Comparison of ENCODE assay signal across 8 cellular contexts in the genomic region with DNA sequence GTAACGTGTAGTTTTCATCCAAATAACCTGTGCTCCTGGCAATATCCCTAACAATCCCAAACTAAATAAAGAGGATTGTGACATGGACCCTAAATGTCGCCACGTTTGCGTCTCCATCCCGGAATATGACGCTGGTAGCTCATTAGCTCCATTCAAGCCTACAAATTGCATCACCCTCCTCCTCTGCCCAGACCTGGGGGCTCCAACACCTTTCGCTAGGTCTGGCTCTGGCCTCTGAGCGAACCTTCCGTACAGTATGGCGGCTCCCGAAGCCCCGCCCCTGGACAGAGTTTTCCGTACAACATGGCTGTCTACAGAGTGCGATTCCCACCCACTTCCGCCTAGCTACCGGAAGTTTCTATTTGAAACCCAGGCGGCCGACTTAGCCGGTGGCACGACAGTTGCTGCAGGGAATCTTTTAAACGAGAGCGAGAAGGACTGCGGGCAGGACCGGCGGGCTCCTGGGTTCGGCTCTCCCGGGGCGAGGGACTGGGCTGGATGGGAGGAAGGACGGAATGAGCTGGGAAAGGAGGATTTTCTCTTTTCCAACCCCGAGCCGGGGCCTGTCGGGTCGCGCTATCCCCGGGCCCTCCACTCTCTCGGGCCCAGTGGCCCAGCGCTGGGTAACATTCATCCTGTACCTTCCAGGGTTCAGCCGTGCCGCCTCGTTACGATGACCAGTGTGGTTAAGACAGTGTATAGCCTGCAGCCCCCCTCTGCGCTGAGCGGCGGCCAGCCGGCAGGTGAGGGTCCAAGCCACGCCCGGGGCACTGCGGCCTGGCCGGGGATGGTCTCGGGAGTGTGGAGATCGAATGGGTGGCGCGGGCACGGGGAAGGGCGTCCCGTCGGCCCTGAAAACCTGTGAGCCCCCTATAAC. TPM values are rescaled to one million over a fixed set of nuclear protein-coding genes. Genes with fewer than 3 reads are reported as not detected.
DNase-seq lines count a peak whose midpoint lies in the region; ATAC-seq, FAIRE-seq and TF ChIP-seq lines count a peak whose summit lies in the region.

A gene with protein sequence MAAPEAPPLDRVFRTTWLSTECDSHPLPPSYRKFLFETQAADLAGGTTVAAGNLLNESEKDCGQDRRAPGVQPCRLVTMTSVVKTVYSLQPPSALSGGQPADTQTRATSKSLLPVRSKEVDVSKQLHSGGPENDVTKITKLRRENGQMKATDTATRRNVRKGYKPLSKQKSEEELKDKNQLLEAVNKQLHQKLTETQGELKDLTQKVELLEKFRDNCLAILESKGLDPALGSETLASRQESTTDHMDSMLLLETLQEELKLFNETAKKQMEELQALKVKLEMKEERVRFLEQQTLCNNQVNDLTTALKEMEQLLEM (plus strand): TSS at position 142 of the 877 bp plus-strand sequence. CDS start 115 bp downstream, at position 257.

- DNase-seq in GM18507 (ENCODE audit: extremely low spot score, insufficient read length, low read depth) (peak; percentile 87), NCI-H2029 treated with DMSO at 0.1 percent for 48 hours (lab: John Stamatoyannopoulos, UW) (peak; percentile 56), T-helper 22 cell (ENCODE audit: low read depth) (peak; percentile 83), astrocyte of the cerebellum (ENCODE audit: low read depth) (peak; percentile 80), hepatocyte (ENCODE audit: low spot score) (peak; percentile 96), renal cortical epithelial cell (ENCODE audit: low read depth) (peak; percentile 88), aorta (peak; percentile 95)

- intact Hi-C loops in aorta (cut with DNase I): no loop called here

- FAIRE-seq in GM18507 (lab: Jason Lieb, UNC): peak; percentile 96

- H3K27ac ChIP-seq in hepatocyte: peak within 1 kb of the TSS; percentile 35
- H3K27ac ChIP-seq in aorta (ENCODE audit: low read depth in 1 of 2, low read length in 2 of 2): no peak within 1 kb of the TSS

- H4K20me1 ChIP-seq in hepatocyte (ENCODE audit: insufficient read depth, poor library complexity, severe bottlenecking): no peaks in the 10 kb centered on the region

- in situ Hi-C loops in astrocyte of the cerebellum (cut with HindIII; ENCODE audit: low sequenced_read_pairs): no loop called here

- H3K9me3 ChIP-seq in hepatocyte (ENCODE audit: low read depth) (no peaks in the 10 kb centered on the region), aorta (ENCODE audit: control insufficient read depth, low read length) (no peaks in the 10 kb centered on the region)

- TF ChIP-seq CTCF in astrocyte of the cerebellum (IDR thresholded peaks at IDR 0.05; ENCODE audit: low read depth, low read length, missing control alignments): no peak
- no peak for TF ChIP-seq CTCF in hepatocyte (IDR thresholded peaks at IDR 0.05; ENCODE audit: poor library complexity)

- H3K27me3 ChIP-seq in hepatocyte (no peaks in the 10 kb centered on the region), aorta (ENCODE audit: control insufficient read depth in 1 of 2, insufficient read depth in 2 of 2, low read length in 1 of 2) (no peaks in the 10 kb centered on the region)

- H3K36me3 ChIP-seq in hepatocyte (replicated peaks; ENCODE audit: insufficient read depth, low read depth) (no peaks in the 10 kb centered on the region), aorta (ENCODE audit: control insufficient read depth in 1 of 2, insufficient read depth in 2 of 2, low read length in 1 of 2) (peaks cover 0 to 3% of the 10 kb centered on the region in 2 donors)

- 4% methylated on average over 57 of the region's 57 CpGs for WGBS in hepatocyte (ENCODE audit: low lambda C conversion rate, missing lambda C conversion rate)
- 3% methylated on average over 57 of the region's 57 CpGs for WGBS in aorta, 2 donors

- ATAC-seq in HG02981 (IDR thresholded peaks at IDR 0.05; ENCODE audit: unreplicated experiment): peak; percentile 96
- peak; percentile 93 for ATAC-seq in aorta (ENCODE audit: low FRiP score)

- H3K4me1 ChIP-seq in hepatocyte (ENCODE audit: insufficient read depth) (no peaks in the 10 kb centered on the region), aorta (ENCODE audit: control insufficient read depth in 1 of 2, insufficient read depth in 2 of 2, low read length in 2 of 2) (peaks cover 0 to 2% of the 10 kb centered on the region in 2 donors)

- H3K79me2 ChIP-seq in hepatocyte: peaks cover 30% of the 10 kb centered on the region

- no peaks in the 10 kb centered on the region for H3K9me2 ChIP-seq in hepatocyte (replicated peaks; ENCODE audit: insufficient read depth)

- H3K4me3 ChIP-seq in astrocyte of the cerebellum (ENCODE audit: low read depth, low read length): peak within 1 kb of the TSS; percentile 75
- H3K4me3 ChIP-seq in hepatocyte: peak within 1 kb of the TSS; percentile 30
- H3K4me3 ChIP-seq in aorta (ENCODE audit: low read length in 2 of 2): peak within 1 kb of the TSS; percentile 45 to 59

- peak within 1 kb of the TSS; percentile 86 for H3K4me2 ChIP-seq in hepatocyte

- H2AFZ ChIP-seq in hepatocyte: peak within 1 kb of the TSS; percentile 80

RNA-seq across cellular contexts. Expression of the gene that starts here (rescaled TPM):
- total RNA-seq in hepatocyte: 22.9 and 24.0 TPM in 2 replicates
- polyA plus RNA-seq in hepatocyte: 14.0 and 14.9 TPM in 2 replicates
- total RNA-seq in renal cortical epithelial cell: 34.2 and 58.5 TPM in 2 replicates
- total RNA-seq in aorta: 1 to 10 TPM; 3.1 to 6.6 TPM
- polyA plus RNA-seq in aorta: 1 to 10 TPM; 4.1 to 7.6 TPM
